12 cellular contexts compared by ENCODE assay signal in the genomic region with DNA sequence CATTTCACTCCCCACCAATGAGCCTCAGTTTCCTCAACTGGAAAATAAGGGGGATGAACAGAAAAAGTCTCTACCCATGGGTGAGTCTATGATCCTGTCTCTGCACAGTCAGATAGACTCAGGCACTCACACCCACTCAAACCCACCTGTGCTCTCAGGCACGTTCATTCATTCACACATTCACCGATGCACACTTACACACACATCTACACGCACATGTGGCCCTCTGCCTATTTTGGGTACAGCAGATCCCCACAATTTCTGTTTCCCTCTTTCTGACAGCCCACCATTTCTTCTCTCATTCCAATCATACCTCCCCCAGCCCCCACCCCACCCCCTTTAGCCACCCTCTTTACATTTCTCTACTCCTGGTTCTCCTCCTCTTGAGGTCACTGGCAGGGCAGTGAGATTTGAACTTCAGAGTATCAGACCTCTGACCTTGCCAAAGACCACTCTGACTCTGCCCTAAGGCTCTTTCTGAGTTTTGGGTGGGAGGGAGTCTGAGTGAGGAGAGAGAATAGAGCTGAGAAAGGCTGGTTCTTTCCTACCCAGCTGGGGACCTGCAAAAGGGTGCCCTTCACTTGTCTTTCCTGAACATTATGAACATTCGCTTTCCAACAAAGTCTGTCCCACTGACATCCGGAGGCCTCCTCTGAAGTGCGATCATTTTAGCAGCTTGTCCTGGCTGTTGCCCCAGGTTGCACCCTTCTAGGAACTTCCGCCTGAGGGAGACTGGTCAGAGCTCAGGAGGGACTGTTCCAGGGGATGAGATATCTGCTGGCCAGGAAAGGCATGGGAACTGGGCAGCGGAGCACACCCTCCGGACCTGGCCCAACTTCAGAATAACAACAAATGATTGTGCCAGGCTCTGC. TPM values are rescaled to one million over a fixed set of nuclear protein-coding genes. Genes with fewer than 3 reads are reported as not detected.
DNase-seq lines count a peak whose midpoint lies in the region; ATAC-seq and TF ChIP-seq lines count a peak whose summit lies in the region.
"Had no signal": no experiment of that assay in that cellular context is flagged by ENCODE, and none has a peak within 500 bp of the region (broad histone marks: within the 10 kb centered on the region; RNA-seq: fewer than 3 reads in every experiment).

No MANE protein-coding gene starts in this region.

- DNase-seq in GM23338 (ENCODE audit: low spot score) (no peak), astrocyte of the hippocampus (ENCODE audit: low read depth, low spot score) (peak; percentile 28), right atrium auricular region (ENCODE audit: low spot score) (peak; percentile 63), SKM-1 treated with dmso at 0.1 percent for 144 hours (lab: John Stamatoyannopoulos, UW; ENCODE audit: unreplicated experiment) (no peak), NOMO-1 (lab: John Stamatoyannopoulos, UW; ENCODE audit: unreplicated experiment in 2 of 2) (no peak)
- DNase-seq in activated CD4-positive, alpha-beta T cell treated with anti-CD3 and anti-CD28 coated beads for 48 hours: no peak
- DNase-seq: DMS 273 treated with DMSO at 0.1 percent for 48 hours, midbrain, NCI-H446 had no signal

- TF ChIP-seq CTCF in GM23338 (conservative IDR thresholded peaks at IDR 0.05; ENCODE audit: low read depth in 2 of 2) (no peak), right atrium auricular region (IDR thresholded peaks at IDR 0.05) (no peak)

- H3K4me3 Mint-ChIP-seq in GM23338: peak overlapping the region; percentile 38; the same call in 1 of the 3 replicates
- H3K4me3 Mint-ChIP-seq: activated naive CD4-positive, alpha-beta T cell treated with anti-CD3 and anti-CD28 coated beads, Interleukin-2, amount 50 U/mL, for 24 hours had no signal

- peak overlapping the region; percentile 95; the same call in 1 of the 2 replicates for H2AFZ ChIP-seq in GM23338

- H3K4me1 Mint-ChIP-seq in GM23338: peaks cover 66% of the 10 kb centered on the region

- ATAC-seq in GM23338: no peak
- no peak for ATAC-seq in GM19467 (IDR thresholded peaks at IDR 0.05; ENCODE audit: unreplicated experiment)

- H3F3A ChIP-seq in GM23338 (replicated peaks; ENCODE audit: low read depth): 0 out of 2 replicates have a peak, but pooled peaks cover 5% of the 10 kb centered on the region

- no peaks in the 10 kb centered on the region for H3K79me2 ChIP-seq in GM23338 (replicated peaks; ENCODE audit: insufficient read depth)

- H3K4me2 ChIP-seq in GM23338: peak overlapping the region; percentile 74

- H3K9me3 ChIP-seq in right atrium auricular region: no peaks in the 10 kb centered on the region
- H3K9me3 ChIP-seq in skeletal muscle tissue (ENCODE audit: control insufficient read depth in 3 of 3, low read length in 3 of 3): no peaks in the 10 kb centered on the region

- H3K9ac ChIP-seq in skeletal muscle tissue (ENCODE audit: low read depth in 1 of 3, low read length in 3 of 3): no peak overlapping the region

- H3K36me3 ChIP-seq in GM23338 (ENCODE audit: insufficient read depth): no peaks in the 10 kb centered on the region
- no peaks in the 10 kb centered on the region for H3K36me3 ChIP-seq in right atrium auricular region
- H3K36me3 ChIP-seq in skeletal muscle tissue (ENCODE audit: control insufficient read depth in 3 of 3, insufficient read depth in 3 of 3, low read length in 3 of 3): no peaks in the 10 kb centered on the region

- H3K27me3 ChIP-seq in GM23338 (ENCODE audit: insufficient read depth): peaks cover 3% of the 10 kb centered on the region; the same call in 1 of the 2 replicates
- no peaks in the 10 kb centered on the region for H3K27me3 ChIP-seq in right atrium auricular region
- peaks cover 10 to 41% (median 32%) of the 10 kb centered on the region in 3 donors for H3K27me3 ChIP-seq in skeletal muscle tissue (ENCODE audit: control insufficient read depth in 3 of 3, insufficient read depth in 3 of 3, low read length in 3 of 3)

- no peaks in the 10 kb centered on the region; the same call in 2 of the 3 replicates for H3K9me3 Mint-ChIP-seq in GM23338
- H3K9me3 Mint-ChIP-seq: activated naive CD4-positive, alpha-beta T cell treated with anti-CD3 and anti-CD28 coated beads, Interleukin-2, amount 50 U/mL, for 24 hours had no signal

- H3K4me1 ChIP-seq in GM23338 (ENCODE audit: insufficient read depth): peaks cover 40% of the 10 kb centered on the region
- H3K4me1 ChIP-seq in right atrium auricular region: peaks cover 2 to 52% of the 10 kb centered on the region in 2 donors
- peaks cover 23 to 28% (median 25%) of the 10 kb centered on the region in 3 donors for H3K4me1 ChIP-seq in skeletal muscle tissue (ENCODE audit: control insufficient read depth in 3 of 3, insufficient read depth in 3 of 3, low read length in 3 of 3)

- no peaks in the 10 kb centered on the region for H4K20me1 ChIP-seq in GM23338 (replicated peaks; ENCODE audit: insufficient read depth)

- H3K27ac Mint-ChIP-seq in GM23338: no peak overlapping the region
- H3K27ac Mint-ChIP-seq: activated naive CD4-positive, alpha-beta T cell treated with anti-CD3 and anti-CD28 coated beads, Interleukin-2, amount 50 U/mL, for 24 hours had no signal

- H3K9me2 ChIP-seq in GM23338 (ENCODE audit: insufficient read depth): no peaks in the 10 kb centered on the region

- no peaks in the 10 kb centered on the region; the same call in 2 of the 3 replicates for H3K36me3 Mint-ChIP-seq in GM23338 (ENCODE audit: low read depth)
- H3K36me3 Mint-ChIP-seq: activated naive CD4-positive, alpha-beta T cell treated with anti-CD3 and anti-CD28 coated beads, Interleukin-2, amount 50 U/mL, for 24 hours had no signal

- H3K4me3 ChIP-seq in GM23338: no peak overlapping the region
- H3K4me3 ChIP-seq in right atrium auricular region: no peak overlapping the region
- no peak overlapping the region for H3K4me3 ChIP-seq in skeletal muscle tissue (ENCODE audit: low read length in 3 of 3)

- peaks cover 30% of the 10 kb centered on the region for H3K27me3 Mint-ChIP-seq in GM23338 (ENCODE audit: insufficient read depth, low read depth, poor library complexity)

- H3K27ac ChIP-seq in GM23338 (ENCODE audit: low read depth): no peak overlapping the region
- peak overlapping the region; percentile 80 to 84 for H3K27ac ChIP-seq in right atrium auricular region
- H3K27ac ChIP-seq in skeletal muscle tissue (ENCODE audit: low read depth, low read length): peak overlapping the region; percentile 92

TF ChIP-seq in GM23338, 12 proteins besides CTCF, POLR2A, EP300 and RAD21 (continues in another document):
- TF ChIP-seq ZNF331 (CRISPR knock-in tag; IDR thresholded peaks at IDR 0.05; ENCODE audit: low read depth) (no peak), NANOG (IDR thresholded peaks at IDR 0.05; ENCODE audit: borderline replicate concordance) (no peak)
- TF ChIP-seq, protein P1, sequence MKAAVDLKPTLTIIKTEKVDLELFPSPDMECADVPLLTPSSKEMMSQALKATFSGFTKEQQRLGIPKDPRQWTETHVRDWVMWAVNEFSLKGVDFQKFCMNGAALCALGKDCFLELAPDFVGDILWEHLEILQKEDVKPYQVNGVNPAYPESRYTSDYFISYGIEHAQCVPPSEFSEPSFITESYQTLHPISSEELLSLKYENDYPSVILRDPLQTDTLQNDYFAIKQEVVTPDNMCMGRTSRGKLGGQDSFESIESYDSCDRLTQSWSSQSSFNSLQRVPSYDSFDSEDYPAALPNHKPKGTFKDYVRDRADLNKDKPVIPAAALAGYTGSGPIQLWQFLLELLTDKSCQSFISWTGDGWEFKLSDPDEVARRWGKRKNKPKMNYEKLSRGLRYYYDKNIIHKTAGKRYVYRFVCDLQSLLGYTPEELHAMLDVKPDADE (IDR thresholded peaks at IDR 0.05): no peak

RNA-seq across cellular contexts. Expression of gene COL1A1, which starts 10.1 kb away (rescaled TPM):
- 27.9 and 34.3 TPM in 2 replicates for total RNA-seq in GM23338 (2014; rRNA removed; shearing (Covaris generic))
- 21.2 and 22.4 TPM in 2 replicates for polyA plus RNA-seq in GM23338 (2016; fragmentation: Nextera tagmentation; extraction: Ambion mirVana)
- total RNA-seq in right atrium auricular region: 100 to 1,000 TPM in 1 of 2 donors, 10 to 100 TPM in 1; 19.8 to 180 TPM
- 3,450 TPM for total RNA-seq in skeletal muscle tissue

RNA-seq across cellular contexts. Expression of gene SGCA, which starts 45.7 kb away (rescaled TPM):
- total RNA-seq in GM23338 (2014; rRNA removed; shearing (Covaris generic)): not detected in 2 replicates
- polyA plus RNA-seq in GM23338 (2016; fragmentation: Nextera tagmentation; extraction: Ambion mirVana): 0.19 TPM in 1 of 2 replicates, not detected in the other
- total RNA-seq in right atrium auricular region: 100 to 1,000 TPM; 120 to 207 TPM
- 158 TPM for total RNA-seq in skeletal muscle tissue

Comparison
In these comparisons a context has a peak if more than half of its experiments do, and no peak if none do; other contexts are left out.
1. DNase-seq: peak in astrocyte of the hippocampus (single experiment) and right atrium auricular region (single experiment); none in GM23338 (single experiment), SKM-1 treated with dmso at 0.1 percent for 144 hours (single experiment), activated CD4-positive, alpha-beta T cell treated with anti-CD3 and anti-CD28 coated beads for 48 hours (single experiment) and NOMO-1 (0 of 2).
2. RNA of gene COL1A1, which starts 10.1 kb away (total RNA-seq): 3,450 TPM in skeletal muscle tissue (single experiment); 19.8 to 180 TPM in right atrium auricular region and 27.9 to 34.3 TPM in GM23338; every median in the first group is over 10 times any median in the second.
3. RNA of gene SGCA, which starts 45.7 kb away (total RNA-seq): 120 to 207 TPM in right atrium auricular region and 158 TPM in skeletal muscle tissue (single experiment); not detected in GM23338; every median in the first group is over 100 times any median in the second.